Comparison of ENCODE assay signal across 1 cellular context in genomic region chr14:95534299-95535225, GRCh38.
TF ChIP-seq lines count a peak whose summit lies in the region.

Gene GLRX5 (plus strand): TSS chr14:95535050. CDS start chr14:95535090, 40 bp downstream.

TF ChIP-seq in HEK293, 187 proteins besides CTCF, POLR2A, EP300 and RAD21 (continued from another document and continues in another):
- TF ChIP-seq YY2 (tag by site-specific recombination; IDR thresholded peaks at IDR 0.05) (no peak; the same call in 1 of the 2 replicates), ZNF335 (tag by site-specific recombination; conservative IDR thresholded peaks at IDR 0.05) (peak; percentile 69), ZSCAN4 (tag by site-specific recombination; IDR thresholded peaks at IDR 0.05) (0 out of 2 replicates have a peak, but pooled peaks have one; percentile 19), ZNF677 (tag by site-specific recombination; IDR thresholded peaks at IDR 0.05) (no peak), ZNF501 (tag by site-specific recombination; IDR thresholded peaks at IDR 0.05) (peak; percentile 42; the same call in 1 of the 2 replicates), ZNF354C (tag by site-specific recombination; IDR thresholded peaks at IDR 0.05; ENCODE audit: borderline replicate concordance, low read depth) (no peak), ZBTB11 (tag by site-specific recombination; conservative IDR thresholded peaks at IDR 0.05; ENCODE audit: low read depth) (peak; percentile 96), ZNF561 (tag by site-specific recombination; IDR thresholded peaks at IDR 0.05; ENCODE audit: borderline replicate concordance) (peak; percentile 60), AEBP2 (tag by site-specific recombination; IDR thresholded peaks at IDR 0.05; ENCODE audit: borderline replicate concordance) (no peak), ZNF148 (tag by site-specific recombination; IDR thresholded peaks at IDR 0.05; ENCODE audit: borderline replicate concordance) (no peak), ZNF670 (tag by site-specific recombination; IDR thresholded peaks at IDR 0.05; ENCODE audit: low read depth) (no peak), ZNF843 (tag by site-specific recombination; IDR thresholded peaks at IDR 0.05) (peak; percentile 62), PRDM10 (tag by site-specific recombination; IDR thresholded peaks at IDR 0.05) (peak; percentile 48), ZNF223 (tag by site-specific recombination; IDR thresholded peaks at IDR 0.05) (no peak), ZNF394 (tag by site-specific recombination; IDR thresholded peaks at IDR 0.05; ENCODE audit: borderline replicate concordance) (no peak), ZFP69B (tag by site-specific recombination; IDR thresholded peaks at IDR 0.05) (peak; percentile 87; the same call in 1 of the 2 replicates), ZNF580 (tag by site-specific recombination; IDR thresholded peaks at IDR 0.05) (peak; percentile 95), ZBTB10 (tag by site-specific recombination; IDR thresholded peaks at IDR 0.05) (no peak), SP7 (tag by site-specific recombination; IDR thresholded peaks at IDR 0.05) (peak; percentile 68), ZSCAN30 (tag by site-specific recombination; IDR thresholded peaks at IDR 0.05) (peak; percentile 86; the same call in 1 of the 2 replicates), ZNF398 (tag by site-specific recombination; IDR thresholded peaks at IDR 0.05) (no peak), INSM2 (tag by site-specific recombination; IDR thresholded peaks at IDR 0.05) (peak; percentile 53), ZNF146 (tag by site-specific recombination; IDR thresholded peaks at IDR 0.05) (no peak), ZNF660 (tag by site-specific recombination; IDR thresholded peaks at IDR 0.05) (peak; percentile 45; the same call in 1 of the 2 replicates), ZNF791 (tag by site-specific recombination; IDR thresholded peaks at IDR 0.05) (no peak), ZNF155 (tag by site-specific recombination; IDR thresholded peaks at IDR 0.05) (no peak), RBAK (tag by site-specific recombination; IDR thresholded peaks at IDR 0.05) (no peak), MZF1 (tag by site-specific recombination; IDR thresholded peaks at IDR 0.05; ENCODE audit: borderline replicate concordance) (no peak), IKZF3 (tag by site-specific recombination; IDR thresholded peaks at IDR 0.05) (peak; percentile 96), ZNF37A (tag by site-specific recombination; IDR thresholded peaks at IDR 0.05) (no peak), ZNF138 (tag by site-specific recombination; IDR thresholded peaks at IDR 0.05; ENCODE audit: borderline replicate concordance) (no peak), OSR2 (tag by site-specific recombination; IDR thresholded peaks at IDR 0.05) (0 out of 2 replicates have a peak, but pooled peaks have one; percentile 12), MEIS1 (CRISPR knock-in tag; IDR thresholded peaks at IDR 0.05; ENCODE audit: borderline replicate concordance) (no peak), ZNF423 (tag by site-specific recombination; IDR thresholded peaks at IDR 0.05) (0 out of 2 replicates have a peak, but pooled peaks have one; percentile 14), ZNF266 (tag by site-specific recombination; IDR thresholded peaks at IDR 0.05; ENCODE audit: low read depth) (no peak), ZBTB7A (tag by site-specific recombination; IDR thresholded peaks at IDR 0.05; ENCODE audit: low read depth) (no peak), ZBTB17 (tag by site-specific recombination; IDR thresholded peaks at IDR 0.05) (peak; percentile 70), ZNF548 (tag by site-specific recombination; IDR thresholded peaks at IDR 0.05) (no peak)
